8 cellular contexts compared by ENCODE assay signal in genomic region chrX:153725039-153725831, GRCh38. TPM values are rescaled to one million over a fixed set of nuclear protein-coding genes. Genes with fewer than 3 reads are reported as not detected.
DNase-seq lines count a peak whose midpoint lies in the region; ATAC-seq and TF ChIP-seq lines count a peak whose summit lies in the region.

No MANE protein-coding gene starts in this region.

- no peak overlapping the region for H2AFZ ChIP-seq in fibroblast of lung (ENCODE audit: low read length)

- H4K20me1 ChIP-seq in fibroblast of lung (ENCODE audit: control insufficient read depth, extremely low read depth, insufficient read depth, low read length): no peaks in the 10 kb centered on the region

- peak overlapping the region; percentile 48 for H3K4me2 ChIP-seq in fibroblast of lung (ENCODE audit: extremely low read depth, insufficient read depth, low read length)

- no peak for DNase-seq in AG09309 (ENCODE audit: low read depth)
- no peak for DNase-seq in SJSA1 (ENCODE audit: low read depth in 1 of 2, low spot score in 2 of 2)
- DNase-seq in fibroblast of lung (ENCODE audit: low read depth in 2 of 2): no peak
- no peak for DNase-seq in NCI-H1105 treated with DMSO at 0.1 percent for 48 hours (lab: John Stamatoyannopoulos, UW)
- no peak for DNase-seq in cortex of kidney (lab: John Stamatoyannopoulos, UW)

- ATAC-seq in GM19035 (IDR thresholded peaks at IDR 0.05; ENCODE audit: unreplicated experiment) (peak; percentile 1), HG03196 (IDR thresholded peaks at IDR 0.05; ENCODE audit: unreplicated experiment) (no peak)

- H3K4me3 ChIP-seq in AG09309 (ENCODE audit: control insufficient read depth, low read depth, low read length) (peak overlapping the region; percentile 48), SJSA1 (peak overlapping the region; percentile 73), fibroblast of lung (replicated peaks in 1 of 4; ENCODE audit: control extremely low read depth in 1 of 4, insufficient read depth in 1 of 4, low read depth in 3 of 4, low read length in 4 of 4) (peak overlapping the region in 3 of 4 experiments; percentile 11 to 54 (median 32)), skeletal muscle tissue (ENCODE audit: low read length in 3 of 3) (peak overlapping the region; percentile 59 to 75 (median 65))

- H3K9me3 ChIP-seq in SJSA1 (replicated peaks): no peaks in the 10 kb centered on the region
- H3K9me3 ChIP-seq in fibroblast of lung (ENCODE audit: control insufficient read depth, insufficient read depth, low read depth, low read length): no peaks in the 10 kb centered on the region
- H3K9me3 ChIP-seq in skeletal muscle tissue (ENCODE audit: control insufficient read depth in 3 of 3, low read length in 3 of 3): no peaks in the 10 kb centered on the region

- peak overlapping the region; percentile 55; the same call in 1 of the 2 replicates for H3K27ac ChIP-seq in SJSA1
- peak overlapping the region; percentile 50 for H3K27ac ChIP-seq in fibroblast of lung (ENCODE audit: insufficient read depth, low read length)
- peak overlapping the region; percentile 92 for H3K27ac ChIP-seq in skeletal muscle tissue (ENCODE audit: low read depth, low read length)

- TF ChIP-seq CTCF in AG09309 (IDR thresholded peaks at IDR 0.05; ENCODE audit: control insufficient read depth, insufficient read depth, low read depth, low read length, missing control alignments): no peak
- TF ChIP-seq CTCF in fibroblast of lung (conservative IDR thresholded peaks at IDR 0.05 in 1 of 2, IDR thresholded peaks at IDR 0.05 in 1 of 2; ENCODE audit: low read depth in 1 of 2, low read length in 2 of 2): no peak

- peaks cover 14% of the 10 kb centered on the region for H3K79me2 ChIP-seq in fibroblast of lung (ENCODE audit: control insufficient read depth, insufficient read depth, low read length)

- H3K9ac ChIP-seq in fibroblast of lung (ENCODE audit: insufficient read depth, low read length) (peak overlapping the region; percentile 32), skeletal muscle tissue (ENCODE audit: low read depth in 1 of 3, low read length in 3 of 3) (peak overlapping the region; percentile 74 to 86 (median 75))

- H3K36me3 ChIP-seq in SJSA1 (peaks cover 25% of the 10 kb centered on the region), fibroblast of lung (ENCODE audit: control insufficient read depth, insufficient read depth, low read length) (no peaks in the 10 kb centered on the region), skeletal muscle tissue (ENCODE audit: control insufficient read depth in 3 of 3, insufficient read depth in 3 of 3, low read length in 3 of 3) (peaks cover 7 to 8% (median 8%) of the 10 kb centered on the region in 3 donors)

- peaks cover 35% of the 10 kb centered on the region for H3K4me1 ChIP-seq in SJSA1 (replicated peaks)
- peaks cover 10% of the 10 kb centered on the region for H3K4me1 ChIP-seq in fibroblast of lung (ENCODE audit: control insufficient read depth, extremely low read depth, insufficient read depth, low read length)
- H3K4me1 ChIP-seq in skeletal muscle tissue (ENCODE audit: control insufficient read depth in 3 of 3, insufficient read depth in 3 of 3, low read length in 3 of 3): peaks cover 45 to 55% (median 53%) of the 10 kb centered on the region in 3 donors

- no peaks in the 10 kb centered on the region for H3K27me3 ChIP-seq in SJSA1 (replicated peaks)
- no peaks in the 10 kb centered on the region for H3K27me3 ChIP-seq in fibroblast of lung (ENCODE audit: control insufficient read depth, insufficient read depth, low read length)
- no peaks in the 10 kb centered on the region for H3K27me3 ChIP-seq in skeletal muscle tissue (ENCODE audit: control insufficient read depth in 3 of 3, insufficient read depth in 3 of 3, low read length in 3 of 3)

RNA-seq across cellular contexts. Expression of gene ABCD1, which starts 0.6 kb away (rescaled TPM):
- total RNA-seq in SJSA1 (2014; rRNA removed; shearing (Covaris generic)): 9.9 and 10.3 TPM in 2 replicates
- 6.9 and 12.7 TPM in 2 replicates for total RNA-seq in fibroblast of lung
- 4.0 and 4.6 TPM in 2 replicates for polyA plus RNA-seq in fibroblast of lung
- polyA plus RNA-seq in fibroblast of lung (2012): 10.7 and 14.4 TPM in 2 replicates
- 12.1 and 13.0 TPM in 2 replicates for polyA minus RNA-seq in fibroblast of lung (ENCODE audit: low replicate concordance)
- total RNA-seq in skeletal muscle tissue: 10.4 TPM

RNA-seq across cellular contexts. Expression of gene BCAP31, which starts 1.0 kb away (rescaled TPM):
- 188 and 249 TPM in 2 replicates for total RNA-seq in SJSA1 (2014; rRNA removed; shearing (Covaris generic))
- 94.8 and 133 TPM in 2 replicates for total RNA-seq in fibroblast of lung
- polyA plus RNA-seq in fibroblast of lung: 94.0 and 114 TPM in 2 replicates
- 138 and 160 TPM in 2 replicates for polyA plus RNA-seq in fibroblast of lung (2012)
- polyA minus RNA-seq in fibroblast of lung (ENCODE audit: low replicate concordance): 160 and 202 TPM in 2 replicates
- total RNA-seq in skeletal muscle tissue: 83.0 TPM

RNA-seq across cellular contexts. Expression of gene SLC6A8, which starts 37.5 kb away (rescaled TPM):
- total RNA-seq in SJSA1 (2014; rRNA removed; shearing (Covaris generic)): 0.66 and 2.7 TPM in 2 replicates
- total RNA-seq in fibroblast of lung: 9.8 and 11.1 TPM in 2 replicates
- polyA plus RNA-seq in fibroblast of lung: 7.7 and 13.2 TPM in 2 replicates
- 12.5 and 24.0 TPM in 2 replicates for polyA plus RNA-seq in fibroblast of lung (2012)
- polyA minus RNA-seq in fibroblast of lung (ENCODE audit: low replicate concordance): 44.6 and 70.2 TPM in 2 replicates
- total RNA-seq in skeletal muscle tissue: 13.0 TPM

RNA-seq across cellular contexts. Expression of gene PLXNB3, which starts 38.8 kb away (rescaled TPM):
- total RNA-seq in SJSA1 (2014; rRNA removed; shearing (Covaris generic)): 0.03 and 1.3 TPM in 2 replicates
- total RNA-seq in fibroblast of lung (1.0 and 4.3 TPM in 2 replicates), skeletal muscle tissue (1.0 TPM)
- polyA plus RNA-seq in fibroblast of lung: 1.6 and 1.9 TPM in 2 replicates
- 2.6 and 3.4 TPM in 2 replicates for polyA plus RNA-seq in fibroblast of lung (2012)
- polyA minus RNA-seq in fibroblast of lung (ENCODE audit: low replicate concordance): 8.6 and 9.2 TPM in 2 replicates

RNA-seq across cellular contexts. Expression of gene PNCK, which starts 51.6 kb away (rescaled TPM):
- total RNA-seq in SJSA1 (2014; rRNA removed; shearing (Covaris generic)): not detected in 2 replicates
- total RNA-seq in fibroblast of lung (0.26 and 0.33 TPM in 2 replicates), skeletal muscle tissue (not detected)
- polyA plus RNA-seq in fibroblast of lung: 0.08 TPM in 1 of 2 replicates, not detected in the other
- polyA plus RNA-seq in fibroblast of lung (2012): 0.10 TPM in 1 of 2 replicates, not detected in the other
- not detected in 2 replicates for polyA minus RNA-seq in fibroblast of lung (ENCODE audit: low replicate concordance)
